Comparison of ENCODE assay signal across 20 cellular contexts in the genomic region with DNA sequence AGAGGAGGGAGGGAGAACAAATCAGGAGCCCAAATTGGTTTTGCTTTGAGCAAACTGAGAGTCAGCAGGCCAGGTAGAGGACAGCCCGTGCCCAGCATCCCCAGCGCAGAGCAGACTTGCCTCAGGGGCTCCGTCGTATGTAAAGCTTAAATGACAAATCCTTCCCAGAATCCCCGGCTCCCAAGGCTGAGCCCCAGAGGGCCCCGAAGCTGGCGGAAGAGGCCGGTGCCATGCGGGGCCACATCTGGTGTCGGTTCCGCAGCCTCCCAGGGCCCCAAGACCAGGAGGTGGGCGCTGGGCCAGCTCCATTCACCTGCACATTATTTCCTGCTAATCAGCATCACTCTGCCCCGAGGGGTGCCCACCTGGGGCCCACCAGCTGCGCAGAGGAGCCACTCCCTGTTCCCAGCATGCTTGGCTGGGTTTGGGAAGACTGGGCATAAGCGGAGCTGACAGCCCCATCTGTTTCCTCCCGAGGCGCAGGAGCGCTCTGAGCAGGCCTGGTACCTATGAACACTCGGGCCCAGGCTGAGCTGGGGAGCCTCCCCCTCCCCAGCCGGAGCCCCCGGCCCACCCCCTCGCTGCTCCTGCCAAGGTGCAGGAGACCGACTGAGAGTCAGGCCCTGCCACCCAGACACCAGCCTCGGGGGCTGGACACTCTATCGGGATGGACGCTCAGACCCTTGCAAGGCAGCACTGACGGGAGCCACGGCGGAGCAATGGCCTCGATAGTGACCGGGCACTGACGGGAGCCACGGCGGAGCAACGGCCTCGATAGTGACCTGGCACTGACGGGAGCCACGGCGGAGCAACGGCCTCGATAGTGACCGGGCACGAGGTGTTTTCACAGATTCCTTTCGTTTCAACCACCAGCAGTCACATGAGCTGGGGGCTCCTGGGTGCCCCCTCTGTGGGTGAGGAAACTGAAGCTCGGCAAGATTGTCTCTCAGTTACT.
"Had no signal": no experiment of that assay in that cellular context is flagged by ENCODE, and none has a peak within 500 bp of the region (broad histone marks: within the 10 kb centered on the region; RNA-seq: fewer than 3 reads in every experiment).

No MANE protein-coding gene starts in this region.

- H3K4me3 Mint-ChIP-seq: activated T-cell treated with anti-CD3 and anti-CD28 coated beads, Interleukin-2, amount 50 U/mL, for 72 hours; central memory CD8-positive, alpha-beta T cell; immature natural killer cell; naive B cell; stimulated activated memory B cell treated with anti-CD40 and anti-IgM and Interleukin-4, amounts not matched to agents 10 μg/mL and 1 μg/mL and 100 μg/mL, for 72 hours had no signal

- H3K27ac Mint-ChIP-seq: activated T-cell treated with anti-CD3 and anti-CD28 coated beads, Interleukin-2, amount 50 U/mL, for 72 hours; immature natural killer cell; stimulated activated memory B cell treated with anti-CD40 and anti-IgM and Interleukin-4, amounts not matched to agents 10 μg/mL and 1 μg/mL and 100 μg/mL, for 72 hours had no signal

- H3K36me3 Mint-ChIP-seq: immature natural killer cell; naive B cell; stimulated activated memory B cell treated with anti-CD40 and anti-IgM and Interleukin-4, amounts not matched to agents 10 μg/mL and 1 μg/mL and 100 μg/mL, for 72 hours had no signal

- H3K4me1 Mint-ChIP-seq: central memory CD8-positive, alpha-beta T cell; naive B cell; stimulated activated memory B cell treated with anti-CD40 and anti-IgM and Interleukin-4, amounts not matched to agents 10 μg/mL and 1 μg/mL and 100 μg/mL, for 72 hours had no signal

- DNase-seq: activated CD4-positive, alpha-beta T cell treated with anti-CD3 and anti-CD28 coated beads for 1 hour; activated CD8-positive, alpha-beta memory T cell treated with anti-CD3 and anti-CD28 coated beads for 24 hours; activated effector memory CD4-positive, alpha-beta T cell treated with anti-CD3 and anti-CD28 coated beads, Interleukin-2, amount 50 U/mL, for 16 hours; activated naive CD4-positive, alpha-beta T cell treated with anti-CD3 and anti-CD28 coated beads, Interleukin-2, amount 50 U/mL, for 16 hours; activated T-cell treated with anti-CD3 and anti-CD28 coated beads, Interleukin-2, amount 50 U/mL, for 72 hours; aorta; cortex of kidney; gastrocnemius medialis; heart right ventricle; immature natural killer cell; mesenchymal stem cell; mucosa of descending colon; naive B cell; stimulated activated CD4-positive, alpha-beta T cell treated with anti-CD3 and anti-CD28 coated beads, Interleukin-4, amount 100 ng/mL, for 24 hours; testis had no signal

- ATAC-seq: activated T-cell treated with anti-CD3 and anti-CD28 coated beads, Interleukin-2, amount 50 U/mL, for 72 hours; esophagus mucosa; gastrocnemius medialis; heart right ventricle; mucosa of descending colon; pancreas; sciatic nerve; stimulated activated memory B cell treated with anti-CD40 and anti-IgM and Interleukin-4, amounts not matched to agents 10 μg/mL and 1 μg/mL and 100 μg/mL, for 72 hours had no signal

- H3K9me3 Mint-ChIP-seq: activated T-cell treated with anti-CD3 and anti-CD28 coated beads, Interleukin-2, amount 50 U/mL, for 72 hours; central memory CD8-positive, alpha-beta T cell; immature natural killer cell; naive B cell; stimulated activated memory B cell treated with anti-CD40 and anti-IgM and Interleukin-4, amounts not matched to agents 10 μg/mL and 1 μg/mL and 100 μg/mL, for 72 hours had no signal
